ENCODE assay signal across 27 cellular contexts in genomic region chr19:36198116-36198515, GRCh38. TPM values are rescaled to one million over a fixed set of nuclear protein-coding genes. Genes with fewer than 3 reads are reported as not detected.
A peak's percentile ranks its signal among the peaks of the same experiment; 100 is the strongest.
DNase-seq lines count a peak whose midpoint lies in the region; ATAC-seq, FAIRE-seq and TF ChIP-seq lines count a peak whose summit lies in the region.
"Had no signal": no experiment of that assay in that cellular context is flagged by ENCODE, and none has a peak within 500 bp of the region (broad histone marks: within the 10 kb centered on the region; RNA-seq: fewer than 3 reads in every experiment).

No MANE protein-coding gene starts in this region.

- no peak overlapping the region for H2AFZ ChIP-seq in K562 (ENCODE audit: low read depth, low read length)

- intact Hi-C loops in K562 (cut with micrococcal nuclease): no loop called here

- POLR2A ChIA-PET in A549 (lab: Yijun Ruan, JAX): no interaction called here
- POLR2A ChIA-PET in K562 (lab: Yijun Ruan, JAX): no interaction called here

- H3K36me3 ChIP-seq in K562 (ENCODE audit: control insufficient read depth, insufficient read depth, low read length): no peaks in the 10 kb centered on the region
- peaks cover 16% of the 10 kb centered on the region for H3K36me3 ChIP-seq in suprapubic skin

- FAIRE-seq in A549 (lab: Jason Lieb, UNC): peak; percentile 79
- FAIRE-seq in K562 (lab: Jason Lieb, UNC): no peak
- FAIRE-seq: GM12878 had no signal

- no peaks in the 10 kb centered on the region for H3K9me1 ChIP-seq in K562 (ENCODE audit: control insufficient read depth, insufficient read depth, low read length)

- TF ChIP-seq RAD21 in A549 (conservative IDR thresholded peaks at IDR 0.05 in 1 of 2, IDR thresholded peaks at IDR 0.05 in 1 of 2): no peak
- no peak for TF ChIP-seq RAD21 in K562 (CRISPR knock-in tag; conservative IDR thresholded peaks at IDR 0.05 in 1 of 2, IDR thresholded peaks at IDR 0.05 in 1 of 2)

- no peak for DNase-seq in A549 (ENCODE audit: low read depth in 1 of 2, low spot score in 1 of 2)
- DNase-seq in K562 (ENCODE audit: extremely low read depth in 1 of 4, low spot score in 3 of 4): no peak
- peak; percentile 94 for DNase-seq in globus pallidus (ENCODE audit: low spot score)
- DNase-seq in pons (ENCODE audit: low spot score): peak; percentile 98
- DNase-seq in CD1c-positive myeloid dendritic cell (ENCODE audit: extremely low spot score): no peak
- no peak for DNase-seq in activated CD4-positive, alpha-beta T cell treated with anti-CD3 and anti-CD28 coated beads, Interleukin-2, amount 50 U/mL, for 1 hour
- DNase-seq in suprapubic skin (ENCODE audit: low spot score in 2 of 2): no peak
- DNase-seq: 8988T; CD4-positive, alpha-beta memory T cell; DMS153; EL; HFFc6; IMR-90; Karpas-422; NCI-H1417 treated with DMSO at 0.1 percent for 48 hours; NCI-H187 treated with DMSO at 0.1 percent for 48 hours; NCI-H2227 treated with DMSO at 0.1 percent for 48 hours; NCI-H510A treated with DMSO at 0.1 percent for 48 hours; NCI-H774; OCI-M1; SHP77 had no signal

- in situ Hi-C loops in K562 (cut with MboI): no loop called here

- TF ChIP-seq POLR2A in A549 (IDR thresholded peaks at IDR 0.05; ENCODE audit: low read length) (no peak), K562 (conservative IDR thresholded peaks at IDR 0.05) (no peak), suprapubic skin (IDR thresholded peaks at IDR 0.05) (no peak)

- TF ChIP-seq CTCF in A549 (IDR thresholded peaks at IDR 0.05): no peak
- TF ChIP-seq CTCF in K562 (IDR thresholded peaks at IDR 0.05 in 2 of 3, conservative IDR thresholded peaks at IDR 0.05 in 1 of 3; ENCODE audit: insufficient read depth in 2 of 3, low read depth in 1 of 3, low read length in 3 of 3): no peak
- TF ChIP-seq CTCF in suprapubic skin (IDR thresholded peaks at IDR 0.05): no peak

- H3K9me3 ChIP-seq in A549 (peaks cover 10% of the 10 kb centered on the region; the same call in 1 of the 3 replicates), K562 (replicated peaks; ENCODE audit: control insufficient read depth, insufficient read depth, low read depth, low read length) (no peaks in the 10 kb centered on the region), suprapubic skin (no peaks in the 10 kb centered on the region)

- 80% methylated on average over 2 of the region's 2 CpGs for WGBS in A549 (ENCODE audit: missing lambda C conversion rate)
- WGBS in K562 (ENCODE audit: insufficient coverage, low coverage, missing lambda C conversion rate): 50% methylated on average over 1 of the region's 2 CpGs
- WGBS in suprapubic skin: 90% methylated on average over 2 of the region's 2 CpGs

- no peak overlapping the region for H3K27ac ChIP-seq in A549
- H3K27ac ChIP-seq in K562 (ENCODE audit: extremely low read depth, low read depth, low read length): no peak overlapping the region
- no peak overlapping the region for H3K27ac ChIP-seq in suprapubic skin
- H3K27ac ChIP-seq: HL-60 had no signal

- H3K27me3 ChIP-seq in K562 (ENCODE audit: control insufficient read depth in 2 of 2, insufficient read depth in 2 of 2, low read length in 2 of 2): no peaks in the 10 kb centered on the region
- no peaks in the 10 kb centered on the region for H3K27me3 ChIP-seq in suprapubic skin

- no peak overlapping the region for H3K4me3 ChIP-seq in A549
- H3K4me3 ChIP-seq in K562: no peak overlapping the region
- no peak overlapping the region for H3K4me3 ChIP-seq in suprapubic skin
- H3K4me3 ChIP-seq: GM12878 had no signal

- no peak overlapping the region for H3K4me2 ChIP-seq in A549
- no peak overlapping the region for H3K4me2 ChIP-seq in K562 (ENCODE audit: insufficient read depth, low read length)

- no peaks in the 10 kb centered on the region for H4K20me1 ChIP-seq in K562 (replicated peaks; ENCODE audit: control insufficient read depth, insufficient read depth, low read length)

- H3K4me1 ChIP-seq in A549 (no peaks in the 10 kb centered on the region), K562 (replicated peaks in 1 of 2; ENCODE audit: control insufficient read depth in 2 of 2, insufficient read depth in 2 of 2, low read length in 2 of 2) (no peaks in the 10 kb centered on the region), suprapubic skin (no peaks in the 10 kb centered on the region)

- no TSS peak for BruUV-seq in K562 (replicated peaks; lab: Mats Ljungman, UMichigan)

- ATAC-seq in A549 (no peak), K562 (no peak), GM18861 (IDR thresholded peaks at IDR 0.05; ENCODE audit: unreplicated experiment) (no peak)
- ATAC-seq: GM12878 had no signal

- no peak overlapping the region for H3K9ac ChIP-seq in K562 (ENCODE audit: insufficient read depth in 1 of 2, low read depth in 2 of 2, low read length in 2 of 2)

- CTCF ChIA-PET in A549 (lab: Yijun Ruan, JAX): interaction anchor here (0.7 to 1.3 kb wide), 2 partner anchors 10 to 54 kb away, joined by 3 read pairs; no protein-coding TSS in a partner anchor
- CTCF ChIA-PET in K562 (lab: Yijun Ruan, JAX; ENCODE audit: low intra/inter-chr PET ratio): no interaction called here

- TF ChIP-seq EP300 in A549 (IDR thresholded peaks at IDR 0.05) (no peak), K562 (IDR thresholded peaks at IDR 0.05; ENCODE audit: low read length) (no peak), suprapubic skin (IDR thresholded peaks at IDR 0.05) (no peak)

- no peaks in the 10 kb centered on the region for H3K79me2 ChIP-seq in K562 (ENCODE audit: control insufficient read depth, insufficient read depth, low read length)

RNA-seq across cellular contexts. Expression of gene ZNF565, which starts 16.3 kb away (rescaled TPM):
- polyA plus RNA-seq in A549 (2011; rRNA removed): 5.6 and 6.8 TPM in 2 replicates
- polyA plus RNA-seq in A549 (2012; cell fraction: cytosol; rRNA removed): 1.8 and 2.4 TPM in 2 replicates
- polyA plus RNA-seq in A549 (2012; cell fraction: nucleus; rRNA removed): 1.6 and 3.0 TPM in 2 replicates
- polyA plus RNA-seq in A549 (2017; fragmentation: RNase III; extraction: RNeasy Plus Mini Kit Qiagen cat#74134 plus additional on column Dnase treatment): 4.1 to 4.7 TPM (median 4.5 TPM) in 3 replicates
- 6.2 and 7.9 TPM in 2 replicates for polyA minus RNA-seq in A549 (2011; rRNA and poly(A)+ RNA removed)
- total RNA-seq in K562 (2011; cell fraction: chromatin; rRNA removed; ENCODE audit: low replicate concordance): 7.4 and 10.8 TPM in 2 replicates
- 5.0 and 5.5 TPM in 2 replicates for total RNA-seq in K562 (2011; cell fraction: nucleolus; rRNA removed)
- total RNA-seq in K562 (2011; cell fraction: nucleoplasm; rRNA removed): 4.0 and 5.6 TPM in 2 replicates
- total RNA-seq in K562 (2014; rRNA removed): 1.3 TPM in 2 replicates
- 2.9 and 3.0 TPM in 2 replicates for total RNA-seq in K562 (2014; rRNA removed; fragmentation: Illumina TruSeq; extraction: Trizol)
- total RNA-seq in K562 (2015; rRNA removed; fragmentation: Illumina TruSeq; extraction: Trizol): 2.5 and 3.0 TPM in 2 replicates
- total RNA-seq in K562 (2021): 1.8 TPM in 2 replicates
- 2.6 and 3.2 TPM in 2 replicates for polyA plus RNA-seq in K562 (2011; rRNA removed)
- 0.82 and 1.1 TPM in 2 replicates for polyA plus RNA-seq in K562 (2011; cell fraction: cytosol; rRNA removed)
- polyA plus RNA-seq in K562 (2011; cell fraction: nucleus; rRNA removed): 2.7 and 3.9 TPM in 2 replicates
- 1.2 and 1.3 TPM in 2 replicates for polyA plus RNA-seq in K562 (2012)
- polyA plus RNA-seq in K562 (2014; fragmentation: Illumina TruSeq; extraction: Trizol): 1.8 and 2.3 TPM in 2 replicates
- polyA plus RNA-seq in K562 (2014; fragmentation: Nextera tagmentation; extraction: Ambion mirVana): 1 to 10 TPM; 2.6 to 2.7 TPM
- polyA plus RNA-seq in K562 (2014; rRNA removed): 1.7 and 2.5 TPM in 2 replicates
- polyA minus RNA-seq in K562 (2011; rRNA and poly(A)+ RNA removed): 4.2 and 5.2 TPM in 2 replicates
- polyA minus RNA-seq in K562 (2011; cell fraction: cytosol; rRNA and poly(A)+ RNA removed): 1.1 and 2.1 TPM in 2 replicates
- 1.2 and 2.3 TPM in 2 replicates for polyA minus RNA-seq in K562 (2011; cell fraction: nucleus; rRNA and poly(A)+ RNA removed)
- 1 to 10 TPM; 3.6 to 9.8 (median 6.2) TPM for total RNA-seq in suprapubic skin

RNA-seq across cellular contexts. Expression of gene ZNF146, which starts 16.8 kb away (rescaled TPM):
- 293 and 362 TPM in 2 replicates for polyA plus RNA-seq in A549 (2011; rRNA removed)
- 39.4 and 46.0 TPM in 2 replicates for polyA plus RNA-seq in A549 (2012; cell fraction: cytosol; rRNA removed)
- 9.6 and 14.5 TPM in 2 replicates for polyA plus RNA-seq in A549 (2012; cell fraction: nucleus; rRNA removed)
- polyA plus RNA-seq in A549 (2017; fragmentation: RNase III; extraction: RNeasy Plus Mini Kit Qiagen cat#74134 plus additional on column Dnase treatment): 157 to 197 TPM (median 162 TPM) in 3 replicates
- polyA minus RNA-seq in A549 (2011; rRNA and poly(A)+ RNA removed): 68.8 and 82.0 TPM in 2 replicates
- total RNA-seq in K562 (2011; cell fraction: chromatin; rRNA removed; ENCODE audit: low replicate concordance): 59.1 and 134 TPM in 2 replicates
- total RNA-seq in K562 (2011; cell fraction: nucleolus; rRNA removed): 39.9 and 49.0 TPM in 2 replicates
- total RNA-seq in K562 (2011; cell fraction: nucleoplasm; rRNA removed): 83.6 and 109 TPM in 2 replicates
- total RNA-seq in K562 (2014; rRNA removed): 102 TPM in 2 replicates
- total RNA-seq in K562 (2014; rRNA removed; fragmentation: Illumina TruSeq; extraction: Trizol): 195 and 223 TPM in 2 replicates
- total RNA-seq in K562 (2015; rRNA removed; fragmentation: Illumina TruSeq; extraction: Trizol): 182 and 187 TPM in 2 replicates
- total RNA-seq in K562 (2021): 92.4 and 99.9 TPM in 2 replicates
- polyA plus RNA-seq in K562 (2011; rRNA removed): 98.8 and 124 TPM in 2 replicates
- 14.8 and 36.3 TPM in 2 replicates for polyA plus RNA-seq in K562 (2011; cell fraction: cytosol; rRNA removed)
- polyA plus RNA-seq in K562 (2011; cell fraction: nucleus; rRNA removed): 21.8 and 34.3 TPM in 2 replicates
- 66.6 and 84.1 TPM in 2 replicates for polyA plus RNA-seq in K562 (2012)
- 146 and 185 TPM in 2 replicates for polyA plus RNA-seq in K562 (2014; fragmentation: Illumina TruSeq; extraction: Trizol)
- 100 to 1,000 TPM in 1 of 2 experiments, 10 to 100 TPM in 1; 36.2 to 116 TPM for polyA plus RNA-seq in K562 (2014; fragmentation: Nextera tagmentation; extraction: Ambion mirVana)
- 102 and 107 TPM in 2 replicates for polyA plus RNA-seq in K562 (2014; rRNA removed)
- 160 and 197 TPM in 2 replicates for polyA minus RNA-seq in K562 (2011; rRNA and poly(A)+ RNA removed)
- 52.6 and 57.3 TPM in 2 replicates for polyA minus RNA-seq in K562 (2011; cell fraction: cytosol; rRNA and poly(A)+ RNA removed)
- 15.9 and 36.4 TPM in 2 replicates for polyA minus RNA-seq in K562 (2011; cell fraction: nucleus; rRNA and poly(A)+ RNA removed)
- total RNA-seq in suprapubic skin: 10 to 100 TPM; 60.2 to 70.4 (median 64.3) TPM

RNA-seq across cellular contexts. Expression of gene COX7A1, which starts 45.9 kb away (rescaled TPM):
- not detected in 2 replicates for polyA plus RNA-seq in A549 (2011; rRNA removed)
- polyA plus RNA-seq in A549 (2012; cell fraction: cytosol; rRNA removed): not detected in 2 replicates
- not detected in 2 replicates for polyA plus RNA-seq in A549 (2012; cell fraction: nucleus; rRNA removed)
- polyA plus RNA-seq in A549 (2017; fragmentation: RNase III; extraction: RNeasy Plus Mini Kit Qiagen cat#74134 plus additional on column Dnase treatment): not detected in 3 replicates
- polyA minus RNA-seq in A549 (2011; rRNA and poly(A)+ RNA removed): not detected in 2 replicates
- not detected in 2 replicates for total RNA-seq in K562 (2011; cell fraction: chromatin; rRNA removed; ENCODE audit: low replicate concordance)
- total RNA-seq in K562 (2011; cell fraction: nucleolus; rRNA removed): not detected in 2 replicates
- not detected in 2 replicates for total RNA-seq in K562 (2011; cell fraction: nucleoplasm; rRNA removed)
- total RNA-seq in K562 (2014; rRNA removed): not detected in 2 replicates
- total RNA-seq in K562 (2014; rRNA removed; fragmentation: Illumina TruSeq; extraction: Trizol): not detected in 2 replicates
- not detected in 2 replicates for total RNA-seq in K562 (2015; rRNA removed; fragmentation: Illumina TruSeq; extraction: Trizol)
- total RNA-seq in K562 (2021): not detected in 2 replicates
- not detected in 2 replicates for polyA plus RNA-seq in K562 (2011; rRNA removed)
- not detected in 2 replicates for polyA plus RNA-seq in K562 (2011; cell fraction: cytosol; rRNA removed)
- not detected in 2 replicates for polyA plus RNA-seq in K562 (2011; cell fraction: nucleus; rRNA removed)
- not detected in 2 replicates for polyA plus RNA-seq in K562 (2012)
- polyA plus RNA-seq in K562 (2014; fragmentation: Illumina TruSeq; extraction: Trizol): not detected in 2 replicates
- polyA plus RNA-seq in K562 (2014; fragmentation: Nextera tagmentation; extraction: Ambion mirVana): under 1 TPM in 1 of 2 experiments, not detected in 1; 0.08 TPM
- not detected in 2 replicates for polyA plus RNA-seq in K562 (2014; rRNA removed)
- not detected in 2 replicates for polyA minus RNA-seq in K562 (2011; rRNA and poly(A)+ RNA removed)
- polyA minus RNA-seq in K562 (2011; cell fraction: cytosol; rRNA and poly(A)+ RNA removed): not detected in 2 replicates
- not detected in 2 replicates for polyA minus RNA-seq in K562 (2011; cell fraction: nucleus; rRNA and poly(A)+ RNA removed)
- 10 to 100 TPM in 2 of 4 donors, 1 to 10 TPM in 2; 5.6 to 17.1 (median 11.4) TPM for total RNA-seq in suprapubic skin
- total RNA-seq: CD4-positive, alpha-beta memory T cell; GM12878; H4; HT1080; MCF 10A had no signal
- polyA plus RNA-seq: CD4-positive, alpha-beta memory T cell; GM12878 had no signal

RNA-seq across cellular contexts. Expression of gene CAPNS1, which starts 58.2 kb away (rescaled TPM):
- polyA plus RNA-seq in A549 (2011; rRNA removed) (1,014 and 1,236 TPM in 2 replicates), A549 (2017; fragmentation: RNase III; extraction: RNeasy Plus Mini Kit Qiagen cat#74134 plus additional on column Dnase treatment) (1,540 to 1,639 TPM (median 1,551 TPM) in 3 replicates), K562 (2011; rRNA removed) (363 and 480 TPM in 2 replicates), K562 (2014; fragmentation: Illumina TruSeq; extraction: Trizol) (576 and 589 TPM in 2 replicates), K562 (2014; fragmentation: Nextera tagmentation; extraction: Ambion mirVana) (100 to 1,000 TPM in 1 of 2 experiments, 10 to 100 TPM in 1; 77.9 to 115 TPM), K562 (2014; rRNA removed) (244 and 258 TPM in 2 replicates)
- polyA plus RNA-seq in A549 (2012; cell fraction: cytosol; rRNA removed): 1,125 and 1,682 TPM in 2 replicates
- 829 and 1,189 TPM in 2 replicates for polyA plus RNA-seq in A549 (2012; cell fraction: nucleus; rRNA removed)
- 1,088 and 1,267 TPM in 2 replicates for polyA minus RNA-seq in A549 (2011; rRNA and poly(A)+ RNA removed)
- total RNA-seq in K562 (2011; cell fraction: chromatin; rRNA removed; ENCODE audit: low replicate concordance): 75.9 and 160 TPM in 2 replicates
- total RNA-seq in K562 (2011; cell fraction: nucleolus; rRNA removed): 99.5 and 114 TPM in 2 replicates
- 111 and 114 TPM in 2 replicates for total RNA-seq in K562 (2011; cell fraction: nucleoplasm; rRNA removed)
- total RNA-seq in K562 (2014; rRNA removed) (171 and 230 TPM in 2 replicates), K562 (2014; rRNA removed; fragmentation: Illumina TruSeq; extraction: Trizol) (173 and 179 TPM in 2 replicates), K562 (2015; rRNA removed; fragmentation: Illumina TruSeq; extraction: Trizol) (307 and 310 TPM in 2 replicates), K562 (2021) (400 and 436 TPM in 2 replicates), suprapubic skin (10 to 100 TPM; 60.2 to 95.5 (median 79.2) TPM)
- 251 and 533 TPM in 2 replicates for polyA plus RNA-seq in K562 (2011; cell fraction: cytosol; rRNA removed)
- 166 and 183 TPM in 2 replicates for polyA plus RNA-seq in K562 (2011; cell fraction: nucleus; rRNA removed)
- 488 and 560 TPM in 2 replicates for polyA plus RNA-seq in K562 (2012)
- 362 and 383 TPM in 2 replicates for polyA minus RNA-seq in K562 (2011; rRNA and poly(A)+ RNA removed)
- 263 and 311 TPM in 2 replicates for polyA minus RNA-seq in K562 (2011; cell fraction: cytosol; rRNA and poly(A)+ RNA removed)
- polyA minus RNA-seq in K562 (2011; cell fraction: nucleus; rRNA and poly(A)+ RNA removed): 26.4 and 46.1 TPM in 2 replicates

Comparison
In these comparisons a context has a peak if more than half of its experiments do, and no peak if none do; other contexts are left out.
1. DNase-seq: peak in globus pallidus (single experiment) and pons (single experiment); none in A549 (0 of 2), K562 (0 of 4), CD1c-positive myeloid dendritic cell (single experiment), activated CD4-positive, alpha-beta T cell treated with anti-CD3 and anti-CD28 coated beads, Interleukin-2, amount 50 U/mL, for 1 hour (single experiment) and suprapubic skin (0 of 2).
2. RNA of gene COX7A1, which starts 45.9 kb away (total RNA-seq): 5.6 to 17.1 TPM in suprapubic skin; not detected in K562; every median in the first group is over 4 times any median in the second.